Comparison of ENCODE assay signal across 8 cellular contexts in genomic region chr4:112144546-112145325, GRCh38. TPM values are rescaled to one million over a fixed set of nuclear protein-coding genes. Genes with fewer than 3 reads are reported as not detected.
DNase-seq lines count a peak whose midpoint lies in the region; ATAC-seq and TF ChIP-seq lines count a peak whose summit lies in the region.

No MANE protein-coding gene starts in this region.

- H3K9me3 Mint-ChIP-seq in activated CD4-positive, alpha-beta T cell treated with anti-CD3 and anti-CD28 coated beads, Interleukin-2, amount 10 ng/mL, durations not matched to agents 24 days and 14 days, result no peaks in the 10 kb centered on the region

- H3K36me3 ChIP-seq in adipocyte (ENCODE audit: control insufficient read depth, insufficient read depth, low read length, severe bottlenecking), result no peaks in the 10 kb centered on the region
- no peaks in the 10 kb centered on the region for H3K36me3 ChIP-seq in left lung
- no peaks in the 10 kb centered on the region for H3K36me3 ChIP-seq in thymus (ENCODE audit: control insufficient read depth, insufficient read depth)

- H3K4me3 ChIP-seq in adipocyte (ENCODE audit: low read length) (peak overlapping the region; percentile 44), left lung (peak overlapping the region; percentile 56 to 85), thymus (ENCODE audit: low read length) (peak overlapping the region; percentile 82)

- peaks cover 7% of the 10 kb centered on the region for H3K36me3 Mint-ChIP-seq in activated CD4-positive, alpha-beta T cell treated with anti-CD3 and anti-CD28 coated beads, Interleukin-2, amount 10 ng/mL, durations not matched to agents 24 days and 14 days (ENCODE audit: low read depth)

- no peaks in the 10 kb centered on the region for H3K9me3 ChIP-seq in adipocyte (ENCODE audit: control insufficient read depth, low read length)
- H3K9me3 ChIP-seq in left lung, result no peaks in the 10 kb centered on the region
- no peaks in the 10 kb centered on the region for H3K9me3 ChIP-seq in thymus (ENCODE audit: control insufficient read depth)

- H3K27ac Mint-ChIP-seq in activated CD4-positive, alpha-beta T cell treated with anti-CD3 and anti-CD28 coated beads, Interleukin-2, amount 10 ng/mL, durations not matched to agents 24 days and 14 days, result peak overlapping the region; percentile 55

- TF ChIP-seq CTCF in left lung (IDR thresholded peaks at IDR 0.05), result no peak

- H3K27ac ChIP-seq in left lung (peak overlapping the region in 1 of 2 donors; percentile 90), thymus (ENCODE audit: low read depth) (no peak overlapping the region)

- peak overlapping the region; percentile 43 for H3K4me3 Mint-ChIP-seq in activated CD4-positive, alpha-beta T cell treated with anti-CD3 and anti-CD28 coated beads, Interleukin-2, amount 10 ng/mL, durations not matched to agents 24 days and 14 days

- no peak overlapping the region for H3K9ac ChIP-seq in adipocyte (ENCODE audit: low read length)

- WGBS in thymus, result 84% methylated on average over 20 of the region's 20 CpGs

- no peak for DNase-seq in activated CD4-positive, alpha-beta T cell treated with anti-CD3 and anti-CD28 coated beads, Interleukin-2, amount 10 ng/mL, durations not matched to agents 24 days and 14 days
- no peak for DNase-seq in activated CD4-positive, alpha-beta T cell treated with anti-CD3 and anti-CD28 coated beads for 1 hour
- no peak for DNase-seq in adipocyte (ENCODE audit: low read depth)
- DNase-seq in left lung, result peak in 1 of 2 donors; percentile 50
- no peak for DNase-seq in iPS-NIHi11 (ENCODE audit: low spot score)

- ATAC-seq in left lung (no peak), HG02571 (IDR thresholded peaks at IDR 0.05; ENCODE audit: unreplicated experiment) (no peak), HG02642 (IDR thresholded peaks at IDR 0.05; ENCODE audit: poor library complexity, unreplicated experiment) (no peak)

- H3K27me3 ChIP-seq in adipocyte (replicated peaks; ENCODE audit: control insufficient read depth, insufficient read depth, low read length) (no peaks in the 10 kb centered on the region), left lung (no peaks in the 10 kb centered on the region), thymus (ENCODE audit: control insufficient read depth, insufficient read depth) (no peaks in the 10 kb centered on the region)

- no peaks in the 10 kb centered on the region for H3K27me3 Mint-ChIP-seq in activated CD4-positive, alpha-beta T cell treated with anti-CD3 and anti-CD28 coated beads, Interleukin-2, amount 10 ng/mL, durations not matched to agents 24 days and 14 days

- intact Hi-C loops in activated CD4-positive, alpha-beta T cell treated with anti-CD3 and anti-CD28 coated beads, Interleukin-2, amount 10 ng/mL, durations not matched to agents 24 days and 14 days (cut with micrococcal nuclease), result loop anchor here (2.0 to 5.0 kb wide), 4 partner anchors 14 to 492 kb away; partner anchors contain the start of genes LARP7 and ZGRF1
- intact Hi-C loops in left lung (cut with DNase I), result no loop called here

- H3K4me1 ChIP-seq in adipocyte (ENCODE audit: control insufficient read depth, insufficient read depth, low read length) (peaks cover 51% of the 10 kb centered on the region), left lung (peaks cover 10 to 41% of the 10 kb centered on the region in 2 donors), thymus (ENCODE audit: control insufficient read depth, insufficient read depth, low read length) (no peaks in the 10 kb centered on the region)

- H3K4me1 Mint-ChIP-seq in activated CD4-positive, alpha-beta T cell treated with anti-CD3 and anti-CD28 coated beads, Interleukin-2, amount 10 ng/mL, durations not matched to agents 24 days and 14 days, result peaks cover 44% of the 10 kb centered on the region

RNA-seq across cellular contexts. Expression of gene FAM241A, which starts 0.5 kb away (rescaled TPM):
- total RNA-seq in activated CD4-positive, alpha-beta T cell treated with anti-CD3 and anti-CD28 coated beads, Interleukin-2, amount 10 ng/mL, durations not matched to agents 24 days and 14 days, result 6.2 and 6.7 TPM in 2 replicates
- 1 to 10 TPM; 3.3 to 5.0 TPM for total RNA-seq in left lung
- polyA plus RNA-seq in thymus, result 3.8 TPM
